In the genomic region with DNA sequence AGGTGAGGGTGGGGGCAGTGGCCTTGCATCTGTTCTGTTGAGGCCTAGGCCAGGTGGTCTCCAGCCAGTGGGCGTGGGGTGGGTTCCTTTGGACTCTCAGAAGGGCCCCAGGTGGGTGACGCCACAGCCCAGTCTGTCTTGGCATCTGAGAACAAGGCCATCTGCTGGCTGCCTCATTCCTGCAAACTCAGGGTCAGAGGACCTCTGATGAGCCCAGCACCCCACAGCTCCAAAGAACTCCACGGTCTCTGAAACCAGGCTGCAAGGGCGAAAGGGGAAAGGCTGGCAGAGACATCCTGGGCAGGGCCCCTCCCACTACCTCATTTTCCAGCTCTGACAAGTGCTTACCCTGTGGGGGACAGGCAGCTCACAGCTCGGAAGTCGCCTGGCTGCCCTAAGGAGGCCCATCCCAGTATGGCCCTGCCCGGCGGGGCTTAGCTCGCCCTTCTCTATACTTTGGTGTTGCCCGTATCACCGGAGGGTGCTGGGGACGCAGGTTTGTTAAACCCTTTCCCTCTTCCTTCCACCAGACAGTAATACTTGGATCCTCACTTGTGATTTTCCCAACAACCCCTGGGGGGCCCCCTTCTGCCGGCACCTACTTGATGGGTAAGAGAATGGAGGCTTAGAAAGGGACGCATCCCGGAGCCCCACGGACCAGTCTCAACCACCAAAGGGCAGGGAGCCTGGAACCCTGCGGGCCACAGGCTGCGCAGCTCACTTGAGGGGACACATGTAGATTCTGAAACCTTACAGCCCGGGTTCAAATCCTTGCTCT, we compare ENCODE assay signal across 9 cellular contexts. TPM values are rescaled to one million over a fixed set of nuclear protein-coding genes. Genes with fewer than 3 reads are reported as not detected.
DNase-seq lines count a peak whose midpoint lies in the region; ATAC-seq and TF ChIP-seq lines count a peak whose summit lies in the region.
"Had no signal": no experiment of that assay in that cellular context is flagged by ENCODE, and none has a peak within 500 bp of the region (broad histone marks: within the 10 kb centered on the region; RNA-seq: fewer than 3 reads in every experiment).

No MANE protein-coding gene starts in this region.

- no peaks in the 10 kb centered on the region for H3K36me3 ChIP-seq in CD8-positive, alpha-beta T cell (ENCODE audit: insufficient read depth, low read length)
- H3K36me3 ChIP-seq in HUES48 (ENCODE audit: control insufficient read depth, insufficient read depth, low read length) (no peaks in the 10 kb centered on the region), hepatocyte (replicated peaks; ENCODE audit: insufficient read depth, low read depth) (no peaks in the 10 kb centered on the region)
- no peaks in the 10 kb centered on the region for H3K36me3 ChIP-seq in effector memory CD4-positive, alpha-beta T cell (ENCODE audit: control insufficient read depth, insufficient read depth, low read length)

- H3K27ac ChIP-seq in CD8-positive, alpha-beta T cell (ENCODE audit: low read depth, low read length) = no peak overlapping the region
- H3K27ac ChIP-seq in HUES48 (ENCODE audit: low read depth, low read length) (peak overlapping the region; percentile 89), hepatocyte (peak overlapping the region; percentile 91)
- no peak overlapping the region for H3K27ac ChIP-seq in effector memory CD4-positive, alpha-beta T cell (ENCODE audit: insufficient read depth, low read length, poor library complexity, severe bottlenecking)

- CTCF ChIA-PET in CD8-positive, alpha-beta T cell (lab: Charles Lee) = no interaction called here

- no peak overlapping the region for H2AFZ ChIP-seq in hepatocyte

- H3K9me3 Mint-ChIP-seq in CD8-positive, alpha-beta T cell = no peaks in the 10 kb centered on the region
- H3K9me3 Mint-ChIP-seq in stimulated activated naive CD8-positive, alpha-beta T cell treated with anti-CD3 and anti-CD28 coated beads, Interleukin-15, Interleukin-2, amounts not matched to agents 100 ng/mL and 50 ng/mL, for 24 hours = no peaks in the 10 kb centered on the region

- 76% methylated on average over 19 of the region's 19 CpGs for WGBS in hepatocyte (ENCODE audit: low lambda C conversion rate, missing lambda C conversion rate)

- peak overlapping the region; percentile 51 for H3K9ac ChIP-seq in HUES48 (ENCODE audit: low read depth, low read length)

- no peaks in the 10 kb centered on the region for H3K9me2 ChIP-seq in hepatocyte (replicated peaks; ENCODE audit: insufficient read depth)

- no peaks in the 10 kb centered on the region for H3K9me3 ChIP-seq in CD8-positive, alpha-beta T cell (ENCODE audit: low read length)
- H3K9me3 ChIP-seq in HUES48 (ENCODE audit: control insufficient read depth, insufficient read depth, low read length) (no peaks in the 10 kb centered on the region), hepatocyte (ENCODE audit: low read depth) (no peaks in the 10 kb centered on the region)
- H3K9me3 ChIP-seq in effector memory CD4-positive, alpha-beta T cell (ENCODE audit: control insufficient read depth, low read length) = no peaks in the 10 kb centered on the region

- H3K27ac Mint-ChIP-seq in CD8-positive, alpha-beta T cell = no peak overlapping the region
- no peak overlapping the region for H3K27ac Mint-ChIP-seq in stimulated activated naive CD8-positive, alpha-beta T cell treated with anti-CD3 and anti-CD28 coated beads, Interleukin-15, Interleukin-2, amounts not matched to agents 100 ng/mL and 50 ng/mL, for 24 hours

- no peaks in the 10 kb centered on the region for H3K27me3 ChIP-seq in CD8-positive, alpha-beta T cell (ENCODE audit: insufficient read depth, low read length)
- H3K27me3 ChIP-seq in HUES48 (ENCODE audit: control insufficient read depth, insufficient read depth, low read length) = peaks cover 12% of the 10 kb centered on the region; the same call in 1 of the 2 replicates
- no peaks in the 10 kb centered on the region for H3K27me3 ChIP-seq in hepatocyte
- peaks cover 2% of the 10 kb centered on the region for H3K27me3 ChIP-seq in effector memory CD4-positive, alpha-beta T cell (replicated peaks; ENCODE audit: control insufficient read depth, insufficient read depth, low read length, poor library complexity, severe bottlenecking)

- no peak for ATAC-seq in CD8-positive, alpha-beta T cell
- ATAC-seq in HG02870 (IDR thresholded peaks at IDR 0.05; ENCODE audit: unreplicated experiment) = no peak
- no peak for ATAC-seq in HG03439 (IDR thresholded peaks at IDR 0.05; ENCODE audit: unreplicated experiment)

- H3K4me1 ChIP-seq in CD8-positive, alpha-beta T cell (ENCODE audit: insufficient read depth, low read length) = no peaks in the 10 kb centered on the region
- peaks cover 16% of the 10 kb centered on the region for H3K4me1 ChIP-seq in HUES48 (ENCODE audit: control insufficient read depth, insufficient read depth, low read length)
- H3K4me1 ChIP-seq in hepatocyte (ENCODE audit: insufficient read depth) = peaks cover 33% of the 10 kb centered on the region
- H3K4me1 ChIP-seq in effector memory CD4-positive, alpha-beta T cell (ENCODE audit: control insufficient read depth, insufficient read depth, low read length, poor library complexity, severe bottlenecking) = peaks cover 5% of the 10 kb centered on the region

- DNase-seq in CD8-positive, alpha-beta T cell = no peak
- peak; percentile 40 to 57 for DNase-seq in activated T-cell treated with anti-CD3 and anti-CD28 coated beads, Interleukin-2, amount 50 U/mL, for 48 hours
- DNase-seq in hepatocyte (ENCODE audit: low spot score) = peak; percentile 51
- no peak for DNase-seq in effector memory CD4-positive, alpha-beta T cell

- peak overlapping the region; percentile 29 for H3K4me3 Mint-ChIP-seq in CD8-positive, alpha-beta T cell
- peak overlapping the region; percentile 62 for H3K4me3 Mint-ChIP-seq in stimulated activated naive CD8-positive, alpha-beta T cell treated with anti-CD3 and anti-CD28 coated beads, Interleukin-15, Interleukin-2, amounts not matched to agents 100 ng/mL and 50 ng/mL, for 24 hours

- POLR2A ChIA-PET in CD8-positive, alpha-beta T cell (lab: Charles Lee) = no interaction called here

- intact Hi-C loops in CD8-positive, alpha-beta T cell (cut with DNase I, micrococcal nuclease) = no loop called here

- no peaks in the 10 kb centered on the region for H3K79me2 ChIP-seq in hepatocyte

- H4K20me1 ChIP-seq in hepatocyte (ENCODE audit: insufficient read depth, poor library complexity, severe bottlenecking) = no peaks in the 10 kb centered on the region

- H3K4me2 ChIP-seq in hepatocyte = peak overlapping the region; percentile 78

- no peak for TF ChIP-seq CTCF in CD8-positive, alpha-beta T cell (IDR thresholded peaks at IDR 0.05)
- TF ChIP-seq CTCF in hepatocyte (IDR thresholded peaks at IDR 0.05; ENCODE audit: poor library complexity) = peak; percentile 27

- no peak overlapping the region for H3K4me3 ChIP-seq in CD8-positive, alpha-beta T cell (ENCODE audit: low read depth, low read length)
- H3K4me3 ChIP-seq in HUES48 (ENCODE audit: low read depth, low read length) (peak overlapping the region; percentile 36; the same call in 1 of the 2 replicates), hepatocyte (no peak overlapping the region)
- H3K4me3 ChIP-seq in effector memory CD4-positive, alpha-beta T cell (ENCODE audit: insufficient read depth, low read depth, low read length, poor library complexity, severe bottlenecking) = no peak overlapping the region

- no peaks in the 10 kb centered on the region for H3K36me3 Mint-ChIP-seq in CD8-positive, alpha-beta T cell
- no peaks in the 10 kb centered on the region for H3K36me3 Mint-ChIP-seq in stimulated activated naive CD8-positive, alpha-beta T cell treated with anti-CD3 and anti-CD28 coated beads, Interleukin-15, Interleukin-2, amounts not matched to agents 100 ng/mL and 50 ng/mL, for 24 hours (ENCODE audit: low read depth)

- peaks cover 18% of the 10 kb centered on the region for H3K27me3 Mint-ChIP-seq in CD8-positive, alpha-beta T cell (ENCODE audit: low read depth)
- peaks cover 21% of the 10 kb centered on the region for H3K27me3 Mint-ChIP-seq in stimulated activated naive CD8-positive, alpha-beta T cell treated with anti-CD3 and anti-CD28 coated beads, Interleukin-15, Interleukin-2, amounts not matched to agents 100 ng/mL and 50 ng/mL, for 24 hours

- peaks cover 3% of the 10 kb centered on the region for H3K4me1 Mint-ChIP-seq in CD8-positive, alpha-beta T cell (ENCODE audit: low read depth)
- H3K4me1 Mint-ChIP-seq in stimulated activated naive CD8-positive, alpha-beta T cell treated with anti-CD3 and anti-CD28 coated beads, Interleukin-15, Interleukin-2, amounts not matched to agents 100 ng/mL and 50 ng/mL, for 24 hours (ENCODE audit: low read depth) = peaks cover 8% of the 10 kb centered on the region

RNA-seq across cellular contexts. Expression of a gene that starts 10.9 kb away (rescaled TPM):
- under 1 TPM; 0.43 to 0.75 TPM for total RNA-seq in CD8-positive, alpha-beta T cell
- total RNA-seq in hepatocyte = 0.36 and 0.40 TPM in 2 replicates
- 2.3 and 2.7 TPM in 2 replicates for polyA plus RNA-seq in hepatocyte
- total RNA-seq: pulmonary artery endothelial cell had no signal

Comparison
In these comparisons a context has a peak if more than half of its experiments do, and no peak if none do; other contexts are left out.
1. DNase-seq: peak in activated T-cell treated with anti-CD3 and anti-CD28 coated beads, Interleukin-2, amount 50 U/mL, for 48 hours (2 of 2) and hepatocyte (single experiment); none in CD8-positive, alpha-beta T cell (0 of 7) and effector memory CD4-positive, alpha-beta T cell (0 of 3).
2. H3K27ac ChIP-seq: peak in HUES48 (single experiment) and hepatocyte (single experiment); none in CD8-positive, alpha-beta T cell (single experiment) and effector memory CD4-positive, alpha-beta T cell (single experiment).